10 cellular contexts compared by ENCODE assay signal in genomic region chr9:127926961-127927456, GRCh38. TPM values are rescaled to one million over a fixed set of nuclear protein-coding genes. Genes with fewer than 3 reads are reported as not detected.
DNase-seq lines count a peak whose midpoint lies in the region; ATAC-seq and TF ChIP-seq lines count a peak whose summit lies in the region.
"Had no signal": no experiment of that assay in that cellular context is flagged by ENCODE, and none has a peak within 500 bp of the region (broad histone marks: within the 10 kb centered on the region; RNA-seq: fewer than 3 reads in every experiment).

No MANE protein-coding gene starts in this region.

- H3K27me3 Mint-ChIP-seq in activated CD8-positive, alpha-beta memory T cell treated with anti-CD3 and anti-CD28 coated beads, Interleukin-2, amount 10 ng/mL, durations not matched to agents 7 days and 5 days, result peaks cover 42% of the 10 kb centered on the region
- H3K27me3 Mint-ChIP-seq in activated B cell treated with CpG ODN at 0.5 μM for 24 hours, result peaks cover 7% of the 10 kb centered on the region
- peaks cover 15% of the 10 kb centered on the region for H3K27me3 Mint-ChIP-seq in stimulated activated naive CD8-positive, alpha-beta T cell treated with anti-CD3 and anti-CD28 coated beads, Interleukin-15, Interleukin-2, amounts not matched to agents 100 ng/mL and 50 ng/mL, for 24 hours

- peak; percentile 16 for ATAC-seq in activated CD8-positive, alpha-beta memory T cell treated with anti-CD3 and anti-CD28 coated beads, Interleukin-2, amount 10 ng/mL, durations not matched to agents 7 days and 5 days
- peak; percentile 6 for ATAC-seq in activated B cell treated with CpG ODN at 0.5 μM for 24 hours (ENCODE audit: low read depth)
- peak; percentile 33 for ATAC-seq in foreskin keratinocyte

- no peak for DNase-seq in activated CD8-positive, alpha-beta memory T cell treated with anti-CD3 and anti-CD28 coated beads, Interleukin-2, amount 10 ng/mL, durations not matched to agents 7 days and 5 days
- no peak for DNase-seq in activated CD8-positive, alpha-beta memory T cell treated with anti-CD3 and anti-CD28 coated beads, Interleukin-2, amount 50 U/mL, for 48 hours
- DNase-seq in activated B cell treated with CpG ODN at 0.5 μM for 24 hours, result no peak
- DNase-seq in foreskin keratinocyte, result peak in 1 of 2 donors; percentile 57
- DNase-seq in iPS-NIHi7 (ENCODE audit: extremely low spot score), result no peak
- no peak for DNase-seq in NOMO-1 treated with dmso at 0.1 percent for 144 hours (lab: John Stamatoyannopoulos, UW; ENCODE audit: unreplicated experiment)
- DNase-seq in uterus, result no peak
- DNase-seq: DND-41, NCI-H446 treated with DMSO at 0.1 percent for 48 hours had no signal

- H3K27ac ChIP-seq in foreskin keratinocyte (peak overlapping the region; percentile 47), uterus (no peak overlapping the region)

- no peak for TF ChIP-seq POLR2A in uterus (IDR thresholded peaks at IDR 0.05)

- peak overlapping the region; percentile 57 for H3K4me3 Mint-ChIP-seq in activated CD8-positive, alpha-beta memory T cell treated with anti-CD3 and anti-CD28 coated beads, Interleukin-2, amount 10 ng/mL, durations not matched to agents 7 days and 5 days
- peak overlapping the region; percentile 78 for H3K4me3 Mint-ChIP-seq in activated B cell treated with CpG ODN at 0.5 μM for 24 hours
- peak overlapping the region; percentile 70 for H3K4me3 Mint-ChIP-seq in stimulated activated naive CD8-positive, alpha-beta T cell treated with anti-CD3 and anti-CD28 coated beads, Interleukin-15, Interleukin-2, amounts not matched to agents 100 ng/mL and 50 ng/mL, for 24 hours

- TF ChIP-seq CTCF in activated B cell treated with CpG ODN at 0.5 μM for 24 hours (IDR thresholded peaks at IDR 0.05) (no peak), foreskin keratinocyte (conservative IDR thresholded peaks at IDR 0.05) (no peak), uterus (IDR thresholded peaks at IDR 0.05) (no peak)

- H3K4me1 ChIP-seq in foreskin keratinocyte (peaks cover 8% of the 10 kb centered on the region), uterus (peaks cover 0 to 10% of the 10 kb centered on the region in 2 donors)

- POLR2A ChIA-PET in activated B cell treated with CpG ODN at 0.5 μM for 24 hours (lab: Charles Lee), result no interaction called here

- H3K9me3 Mint-ChIP-seq in activated CD8-positive, alpha-beta memory T cell treated with anti-CD3 and anti-CD28 coated beads, Interleukin-2, amount 10 ng/mL, durations not matched to agents 7 days and 5 days (ENCODE audit: low read depth), result no peaks in the 10 kb centered on the region
- no peaks in the 10 kb centered on the region for H3K9me3 Mint-ChIP-seq in activated B cell treated with CpG ODN at 0.5 μM for 24 hours
- no peaks in the 10 kb centered on the region for H3K9me3 Mint-ChIP-seq in stimulated activated naive CD8-positive, alpha-beta T cell treated with anti-CD3 and anti-CD28 coated beads, Interleukin-15, Interleukin-2, amounts not matched to agents 100 ng/mL and 50 ng/mL, for 24 hours

- no peak overlapping the region for H3K4me3 ChIP-seq in uterus

- H3K36me3 Mint-ChIP-seq in activated CD8-positive, alpha-beta memory T cell treated with anti-CD3 and anti-CD28 coated beads, Interleukin-2, amount 10 ng/mL, durations not matched to agents 7 days and 5 days, result no peaks in the 10 kb centered on the region
- no peaks in the 10 kb centered on the region for H3K36me3 Mint-ChIP-seq in activated B cell treated with CpG ODN at 0.5 μM for 24 hours (ENCODE audit: low read depth)
- H3K36me3 Mint-ChIP-seq in stimulated activated naive CD8-positive, alpha-beta T cell treated with anti-CD3 and anti-CD28 coated beads, Interleukin-15, Interleukin-2, amounts not matched to agents 100 ng/mL and 50 ng/mL, for 24 hours (ENCODE audit: low read depth), result no peaks in the 10 kb centered on the region

- CTCF ChIA-PET in activated CD8-positive, alpha-beta memory T cell treated with anti-CD3 and anti-CD28 coated beads, Interleukin-2, amount 10 ng/mL, durations not matched to agents 7 days and 5 days (lab: Charles Lee), result interaction anchor here (0.7 to 1.6 kb wide), 3 partner anchors 11 to 140 kb away, joined by 3 to 4 read pairs (median 4); no protein-coding TSS in a partner anchor
- CTCF ChIA-PET in activated B cell treated with CpG ODN at 0.5 μM for 24 hours (lab: Charles Lee), result no interaction called here

- no peak overlapping the region for H3K27ac Mint-ChIP-seq in activated CD8-positive, alpha-beta memory T cell treated with anti-CD3 and anti-CD28 coated beads, Interleukin-2, amount 10 ng/mL, durations not matched to agents 7 days and 5 days
- no peak overlapping the region for H3K27ac Mint-ChIP-seq in activated B cell treated with CpG ODN at 0.5 μM for 24 hours
- H3K27ac Mint-ChIP-seq in stimulated activated naive CD8-positive, alpha-beta T cell treated with anti-CD3 and anti-CD28 coated beads, Interleukin-15, Interleukin-2, amounts not matched to agents 100 ng/mL and 50 ng/mL, for 24 hours, result no peak overlapping the region

- no peaks in the 10 kb centered on the region for H3K9me3 ChIP-seq in uterus

- H3K36me3 ChIP-seq in uterus, result no peaks in the 10 kb centered on the region

- no peaks in the 10 kb centered on the region for H3K27me3 ChIP-seq in foreskin keratinocyte
- H3K27me3 ChIP-seq in uterus, result peaks cover 12 to 14% of the 10 kb centered on the region in 2 donors

- intact Hi-C loops in activated B cell treated with CpG ODN at 0.5 μM for 24 hours (cut with micrococcal nuclease) (no loop called here), uterus (cut with DNase I; ENCODE audit: low total_unique reads) (loop anchor here (10.0 kb wide), 1 partner anchor 422 kb away; no protein-coding TSS in a partner anchor)

- peaks cover 30% of the 10 kb centered on the region for H3K4me1 Mint-ChIP-seq in activated CD8-positive, alpha-beta memory T cell treated with anti-CD3 and anti-CD28 coated beads, Interleukin-2, amount 10 ng/mL, durations not matched to agents 7 days and 5 days
- peaks cover 32% of the 10 kb centered on the region for H3K4me1 Mint-ChIP-seq in activated B cell treated with CpG ODN at 0.5 μM for 24 hours
- H3K4me1 Mint-ChIP-seq in stimulated activated naive CD8-positive, alpha-beta T cell treated with anti-CD3 and anti-CD28 coated beads, Interleukin-15, Interleukin-2, amounts not matched to agents 100 ng/mL and 50 ng/mL, for 24 hours (ENCODE audit: low read depth), result peaks cover 29% of the 10 kb centered on the region

RNA-seq across cellular contexts. Expression of gene PIP5KL1, which starts 3.6 kb away (rescaled TPM):
- 1 to 10 TPM; 1.8 to 2.6 TPM for total RNA-seq in activated CD8-positive, alpha-beta memory T cell treated with anti-CD3 and anti-CD28 coated beads, Interleukin-2, amount 10 ng/mL, durations not matched to agents 7 days and 5 days
- 1.7 and 1.8 TPM in 2 replicates for total RNA-seq in activated B cell treated with CpG ODN at 0.5 μM for 24 hours
- 4.7 and 6.3 TPM in 2 replicates for total RNA-seq in foreskin keratinocyte
- 4.8 and 7.9 TPM in 2 replicates for polyA plus RNA-seq in foreskin keratinocyte
- total RNA-seq in uterus, result 10 to 100 TPM in 1 of 4 donors, 1 to 10 TPM in 2, not detected in 1; 2.9 to 11.3 (median 3.2) TPM

RNA-seq across cellular contexts. Expression of gene ST6GALNAC4, which starts 10.2 kb away (rescaled TPM):
- total RNA-seq in activated CD8-positive, alpha-beta memory T cell treated with anti-CD3 and anti-CD28 coated beads, Interleukin-2, amount 10 ng/mL, durations not matched to agents 7 days and 5 days, result 10 to 100 TPM; 64.7 to 71.4 TPM
- 71.3 and 85.4 TPM in 2 replicates for total RNA-seq in activated B cell treated with CpG ODN at 0.5 μM for 24 hours
- 16.6 and 18.5 TPM in 2 replicates for total RNA-seq in foreskin keratinocyte
- polyA plus RNA-seq in foreskin keratinocyte, result 19.9 and 21.3 TPM in 2 replicates
- total RNA-seq in uterus, result 10 to 100 TPM in 3 of 4 donors, under 1 TPM in 1; 0.59 to 41.7 (median 20.7) TPM

RNA-seq across cellular contexts. Expression of gene DPM2, which starts 10.6 kb away (rescaled TPM):
- 10 to 100 TPM; 51.4 to 53.5 TPM for total RNA-seq in activated CD8-positive, alpha-beta memory T cell treated with anti-CD3 and anti-CD28 coated beads, Interleukin-2, amount 10 ng/mL, durations not matched to agents 7 days and 5 days
- total RNA-seq in activated B cell treated with CpG ODN at 0.5 μM for 24 hours (41.4 and 50.6 TPM in 2 replicates), foreskin keratinocyte (32.5 and 33.4 TPM in 2 replicates), uterus (10 to 100 TPM in 3 of 4 donors, 1 to 10 TPM in 1; 6.7 to 33.1 (median 15.9) TPM)
- polyA plus RNA-seq in foreskin keratinocyte, result 61.0 and 65.8 TPM in 2 replicates

RNA-seq across cellular contexts. Expression of gene ST6GALNAC6, which starts 27.6 kb away (rescaled TPM):
- 10 to 100 TPM; 75.7 to 93.5 TPM for total RNA-seq in activated CD8-positive, alpha-beta memory T cell treated with anti-CD3 and anti-CD28 coated beads, Interleukin-2, amount 10 ng/mL, durations not matched to agents 7 days and 5 days
- total RNA-seq in activated B cell treated with CpG ODN at 0.5 μM for 24 hours (39.9 and 47.5 TPM in 2 replicates), foreskin keratinocyte (23.2 and 27.1 TPM in 2 replicates), uterus (100 to 1,000 TPM in 3 of 4 donors, 10 to 100 TPM in 1; 37.7 to 133 (median 111) TPM)
- 24.3 and 27.7 TPM in 2 replicates for polyA plus RNA-seq in foreskin keratinocyte

RNA-seq across cellular contexts. Expression of gene AK1, which starts 49.5 kb away (rescaled TPM):
- total RNA-seq in activated CD8-positive, alpha-beta memory T cell treated with anti-CD3 and anti-CD28 coated beads, Interleukin-2, amount 10 ng/mL, durations not matched to agents 7 days and 5 days, result 10 to 100 TPM; 33.6 to 34.3 TPM
- total RNA-seq in activated B cell treated with CpG ODN at 0.5 μM for 24 hours (6.9 and 8.1 TPM in 2 replicates), foreskin keratinocyte (60.7 and 62.6 TPM in 2 replicates), uterus (10 to 100 TPM in 2 of 4 donors, 1 to 10 TPM in 2; 6.1 to 54.3 (median 15.7) TPM)
- polyA plus RNA-seq in foreskin keratinocyte, result 99.6 and 106 TPM in 2 replicates
